11 cellular contexts compared by ENCODE assay signal in genomic region chr15:74643368-74644204, GRCh38. TPM values are rescaled to one million over a fixed set of nuclear protein-coding genes. Genes with fewer than 3 reads are reported as not detected.
DNase-seq lines count a peak whose midpoint lies in the region; ATAC-seq and TF ChIP-seq lines count a peak whose summit lies in the region.
"Had no signal": no experiment of that assay in that cellular context is flagged by ENCODE, and none has a peak within 500 bp of the region (broad histone marks: within the 10 kb centered on the region; RNA-seq: fewer than 3 reads in every experiment).

No MANE protein-coding gene starts in this region.

- H3K9me2 ChIP-seq in PC-9 (ENCODE audit: insufficient read depth) = no peaks in the 10 kb centered on the region

- H3K4me3 Mint-ChIP-seq in Calu3 (ENCODE audit: low read depth, unreplicated experiment) = no peak overlapping the region
- H3K4me3 Mint-ChIP-seq: stimulated activated naive B cell treated with anti-CD40 and anti-IgM and Interleukin-4, amounts not matched to agents 10 μg/mL and 1 μg/mL and 100 μg/mL, for 72 hours had no signal

- POLR2A ChIA-PET in PC-9 (lab: Charles Lee; ENCODE audit: unreplicated experiment) = no interaction called here

- no peak for TF ChIP-seq EP300 in sigmoid colon (IDR thresholded peaks at IDR 0.05)

- H3K27ac ChIP-seq in PC-9 = peak overlapping the region; percentile 72; the same call in 1 of the 2 replicates
- peak overlapping the region; percentile 66 for H3K27ac ChIP-seq in left ventricle myocardium inferior (replicated peaks)
- peak overlapping the region in 3 of 4 donors; percentile 22 to 30 (median 22) for H3K27ac ChIP-seq in sigmoid colon
- H3K27ac ChIP-seq: SJSA1 had no signal

- H2AFZ ChIP-seq in PC-9 = no peak overlapping the region

- CTCF ChIA-PET in Calu3 (lab: Charles Lee) (no interaction called here), PC-9 (lab: Charles Lee) (no interaction called here)

- H4K20me1 ChIP-seq in PC-9 (ENCODE audit: insufficient read depth) = 0 out of 2 replicates have a peak, but pooled peaks cover 14% of the 10 kb centered on the region

- no peaks in the 10 kb centered on the region for H3K27me3 Mint-ChIP-seq in Calu3 (ENCODE audit: unreplicated experiment)
- H3K27me3 Mint-ChIP-seq: stimulated activated naive B cell treated with anti-CD40 and anti-IgM and Interleukin-4, amounts not matched to agents 10 μg/mL and 1 μg/mL and 100 μg/mL, for 72 hours had no signal

- H3K36me3 ChIP-seq in PC-9 (ENCODE audit: low read depth) (no peaks in the 10 kb centered on the region), left ventricle myocardium inferior (peaks cover 32% of the 10 kb centered on the region), sigmoid colon (peaks cover 0 to 31% (median 14%) of the 10 kb centered on the region in 4 donors)

- H3K9me3 ChIP-seq in PC-9 (ENCODE audit: insufficient read depth, low read depth) (no peaks in the 10 kb centered on the region), left ventricle myocardium inferior (replicated peaks) (no peaks in the 10 kb centered on the region), sigmoid colon (no peaks in the 10 kb centered on the region)
- H3K9me3 ChIP-seq: SJSA1 had no signal

- H3K4me2 ChIP-seq in PC-9 = peak overlapping the region; percentile 68

- H3K4me1 ChIP-seq in PC-9 (replicated peaks; ENCODE audit: insufficient read depth) = peaks cover 24% of the 10 kb centered on the region
- peaks cover 65% of the 10 kb centered on the region for H3K4me1 ChIP-seq in left ventricle myocardium inferior
- peaks cover 0 to 18% (median 17%) of the 10 kb centered on the region in 4 donors for H3K4me1 ChIP-seq in sigmoid colon

- no peaks in the 10 kb centered on the region for H3K9me3 Mint-ChIP-seq in Calu3 (ENCODE audit: low read depth, unreplicated experiment)
- H3K9me3 Mint-ChIP-seq: activated T-helper 2 cell treated with anti-CD3 and anti-CD28 coated beads, Interferon-gamma antibody, Interleukin-2, Interleukin-4, amounts not matched to agents 10 μg/mL and 5 μg/mL and 100 μg/mL, durations not matched to agents 14 hours and 24 hours and 36 hours; stimulated activated naive B cell treated with anti-CD40 and anti-IgM and Interleukin-4, amounts not matched to agents 10 μg/mL and 1 μg/mL and 100 μg/mL, for 72 hours had no signal

- BruUV-seq in Calu3 (replicated peaks; lab: Mats Ljungman, UMichigan) (no TSS peak), PC-9 (replicated peaks; lab: Mats Ljungman, UMichigan) (no TSS peak)

- H3K4me3 ChIP-seq in PC-9 (no peak overlapping the region), left ventricle myocardium inferior (no peak overlapping the region), sigmoid colon (no peak overlapping the region), foreskin fibroblast (ENCODE audit: low read depth in 1 of 2, low read length in 2 of 2) (no peak overlapping the region)
- H3K4me3 ChIP-seq: SJSA1 had no signal

- H3K27ac Mint-ChIP-seq in Calu3 (ENCODE audit: unreplicated experiment) = peak overlapping the region; percentile 46
- H3K27ac Mint-ChIP-seq: activated T-helper 2 cell treated with anti-CD3 and anti-CD28 coated beads, Interferon-gamma antibody, Interleukin-2, Interleukin-4, amounts not matched to agents 10 μg/mL and 5 μg/mL and 100 μg/mL, durations not matched to agents 14 hours and 24 hours and 36 hours; stimulated activated naive B cell treated with anti-CD40 and anti-IgM and Interleukin-4, amounts not matched to agents 10 μg/mL and 1 μg/mL and 100 μg/mL, for 72 hours had no signal

- DNase-seq in Calu3 (no peak), PC-9 (no peak), left ventricle myocardium inferior (no peak), sigmoid colon (no peak), foreskin fibroblast (no peak), cortex of kidney (lab: John Stamatoyannopoulos, UW) (no peak)
- DNase-seq: stimulated activated naive B cell treated with anti-CD40 and anti-IgM and Interleukin-4, amounts not matched to agents 10 μg/mL and 1 μg/mL and 100 μg/mL, for 72 hours had no signal

- H3K36me3 Mint-ChIP-seq in Calu3 (ENCODE audit: insufficient read depth, unreplicated experiment) = peaks cover 19% of the 10 kb centered on the region

- H3K27me3 ChIP-seq in PC-9 (ENCODE audit: insufficient read depth, low read depth) (no peaks in the 10 kb centered on the region), left ventricle myocardium inferior (ENCODE audit: low read depth) (no peaks in the 10 kb centered on the region), sigmoid colon (no peaks in the 10 kb centered on the region)
- H3K27me3 ChIP-seq: SJSA1 had no signal

- WGBS in sigmoid colon, 2 donors = 23 to 71% methylated on average over 7 of the region's 7 CpGs

- intact Hi-C loops in Calu3 (cut with micrococcal nuclease; ENCODE audit: unreplicated experiment) (loop anchor here (2.0 to 5.0 kb wide), 2 partner anchors 49 to 125 kb away; no protein-coding TSS in a partner anchor), PC-9 (cut with micrococcal nuclease; ENCODE audit: unreplicated experiment) (no loop called here), left ventricle myocardium inferior (cut with micrococcal nuclease) (no loop called here), sigmoid colon (cut with DNase I) (no loop called here)

- peaks cover 29% of the 10 kb centered on the region for H3K4me1 Mint-ChIP-seq in Calu3 (ENCODE audit: low read depth, unreplicated experiment)

- peaks cover 28% of the 10 kb centered on the region; the same call in 1 of the 2 replicates for H3F3A ChIP-seq in PC-9 (ENCODE audit: insufficient read depth, low read depth)

- H3K79me2 ChIP-seq in PC-9 (ENCODE audit: low read depth) = peaks cover 9% of the 10 kb centered on the region; the same call in 1 of the 2 replicates

- no peak for TF ChIP-seq CTCF in Calu3 (IDR thresholded peaks at IDR 0.05; ENCODE audit: unreplicated experiment)
- TF ChIP-seq CTCF in PC-9 (conservative IDR thresholded peaks at IDR 0.05) = no peak
- no peak for TF ChIP-seq CTCF in left ventricle myocardium inferior (IDR thresholded peaks at IDR 0.05; ENCODE audit: borderline replicate concordance)
- no peak for TF ChIP-seq CTCF in sigmoid colon (IDR thresholded peaks at IDR 0.05)
- TF ChIP-seq CTCF in foreskin fibroblast (IDR thresholded peaks at IDR 0.05; ENCODE audit: low read depth, low read length) = no peak

- ATAC-seq in GM19397 (IDR thresholded peaks at IDR 0.05; ENCODE audit: unreplicated experiment) = no peak
- no peak for ATAC-seq in HG03432 (IDR thresholded peaks at IDR 0.05; ENCODE audit: unreplicated experiment)
- ATAC-seq: stimulated activated naive B cell treated with anti-CD40 and anti-IgM and Interleukin-4, amounts not matched to agents 10 μg/mL and 1 μg/mL and 100 μg/mL, for 72 hours had no signal

- no peak for TF ChIP-seq POLR2A in sigmoid colon (IDR thresholded peaks at IDR 0.05)

RNA-seq across cellular contexts. Expression of gene CLK3, which starts 27.9 kb away (rescaled TPM):
- 89.2 and 93.5 TPM in 2 replicates for total RNA-seq in Calu3 (2022)
- 70.7 and 80.1 TPM in 2 replicates for total RNA-seq in PC-9 (2021)
- 53.1 TPM for total RNA-seq in left ventricle myocardium inferior
- total RNA-seq in sigmoid colon = 100 to 1,000 TPM in 3 of 4 donors, 10 to 100 TPM in 1; 73.1 to 124 (median 115) TPM
- 10 to 100 TPM; 59.5 to 75.5 (median 60.1) TPM for polyA plus RNA-seq in sigmoid colon

RNA-seq across cellular contexts. Expression of gene EDC3, which starts 52.2 kb away (rescaled TPM):
- total RNA-seq in Calu3 (2022) = 65.1 and 70.1 TPM in 2 replicates
- 43.3 and 46.3 TPM in 2 replicates for total RNA-seq in PC-9 (2021)
- total RNA-seq in left ventricle myocardium inferior = 17.2 TPM
- 10 to 100 TPM; 11.7 to 20.2 (median 17.7) TPM for total RNA-seq in sigmoid colon
- polyA plus RNA-seq in sigmoid colon = 10 to 100 TPM; 11.6 to 22.0 (median 12.0) TPM

Comparison
In these comparisons a context has a peak if more than half of its experiments do, and no peak if none do; other contexts are left out.
1. H3K27ac ChIP-seq: peak in every context shown above with its lines; median percentile 72 in PC-9; 66 in left ventricle myocardium inferior; 22 in sigmoid colon.